Comparison of ENCODE assay signal across 31 cellular contexts in genomic region chr13:110027470-110028240, GRCh38.
"Had no signal": no experiment of that assay in that cellular context is flagged by ENCODE, and none has a peak within 500 bp of the region (broad histone marks: within the 10 kb centered on the region; RNA-seq: fewer than 3 reads in every experiment).

No MANE protein-coding gene starts in this region.

- H3K27me3 ChIP-seq: breast epithelium, esophagus squamous epithelium, gastrocnemius medialis, spleen, suprapubic skin, tibial nerve had no signal

- H3K27ac ChIP-seq: breast epithelium, epithelial cell of prostate, esophagus squamous epithelium, gastrocnemius medialis, spleen, suprapubic skin, WERI-Rb-1 had no signal

- H3K36me3 ChIP-seq: breast epithelium, esophagus squamous epithelium, gastrocnemius medialis, spleen, suprapubic skin, tibial nerve, WERI-Rb-1 had no signal

- H3K27ac Mint-ChIP-seq: activated CD4-positive, alpha-beta memory T cell treated with anti-CD3 and anti-CD28 coated beads, Interleukin-2, amount 10 ng/mL, durations not matched to agents 7 days and 5 days; activated CD4-positive, alpha-beta T cell treated with anti-CD3 and anti-CD28 coated beads, Interleukin-2, amount 10 ng/mL, durations not matched to agents 24 days and 14 days; activated naive CD4-positive, alpha-beta T cell treated with anti-CD3 and anti-CD28 coated beads, Interleukin-2, amount 50 U/mL, for 24 hours; activated naive CD8-positive, alpha-beta T cell treated with anti-CD3 and anti-CD28 coated beads, Interleukin-2, amount 50 U/mL, for 24 hours; activated T-cell treated with anti-CD3 and anti-CD28 coated beads, Interleukin-2, amount 50 U/mL, for 24 hours; activated T-helper 17 cell treated with anti-CD3 and anti-CD28 coated beads, Interleukin-2, amount 50 U/mL, for 72 hours; naive thymus-derived CD8-positive, alpha-beta T cell had no signal

- H3K9me3 Mint-ChIP-seq: activated CD4-positive, alpha-beta memory T cell treated with anti-CD3 and anti-CD28 coated beads, Interleukin-2, amount 10 ng/mL, durations not matched to agents 7 days and 5 days; activated CD4-positive, alpha-beta T cell treated with anti-CD3 and anti-CD28 coated beads, Interleukin-2, amount 10 ng/mL, durations not matched to agents 24 days and 14 days; activated naive CD4-positive, alpha-beta T cell treated with anti-CD3 and anti-CD28 coated beads, Interleukin-2, amount 50 U/mL, for 24 hours; activated naive CD8-positive, alpha-beta T cell treated with anti-CD3 and anti-CD28 coated beads, Interleukin-2, amount 50 U/mL, for 24 hours; activated T-cell treated with anti-CD3 and anti-CD28 coated beads, Interleukin-2, amount 50 U/mL, for 24 hours; activated T-helper 17 cell treated with anti-CD3 and anti-CD28 coated beads, Interleukin-2, amount 50 U/mL, for 72 hours; central memory CD8-positive, alpha-beta T cell; naive thymus-derived CD8-positive, alpha-beta T cell; neural crest cell had no signal

- ATAC-seq: activated naive CD8-positive, alpha-beta T cell treated with anti-CD3 and anti-CD28 coated beads, Interleukin-2, amount 50 U/mL, for 24 hours; activated T-helper 17 cell treated with anti-CD3 and anti-CD28 coated beads, Interleukin-2, amount 50 U/mL, for 72 hours; gastrocnemius medialis; left cardiac atrium; naive thymus-derived CD8-positive, alpha-beta T cell; right cardiac atrium had no signal

- H3K4me3 ChIP-seq: breast epithelium, esophagus squamous epithelium, gastrocnemius medialis, spleen, suprapubic skin, tibial nerve had no signal

- FAIRE-seq: colon, keratinocyte, TTC549 had no signal

- H3K9me3 ChIP-seq: breast epithelium, esophagus squamous epithelium, gastrocnemius medialis, spleen, suprapubic skin, tibial nerve had no signal

- H3K27me3 Mint-ChIP-seq: activated CD4-positive, alpha-beta memory T cell treated with anti-CD3 and anti-CD28 coated beads, Interleukin-2, amount 10 ng/mL, durations not matched to agents 7 days and 5 days; activated CD4-positive, alpha-beta T cell treated with anti-CD3 and anti-CD28 coated beads, Interleukin-2, amount 10 ng/mL, durations not matched to agents 24 days and 14 days; activated naive CD8-positive, alpha-beta T cell treated with anti-CD3 and anti-CD28 coated beads, Interleukin-2, amount 50 U/mL, for 24 hours; central memory CD8-positive, alpha-beta T cell had no signal

- H3K4me3 Mint-ChIP-seq: activated CD4-positive, alpha-beta memory T cell treated with anti-CD3 and anti-CD28 coated beads, Interleukin-2, amount 10 ng/mL, durations not matched to agents 7 days and 5 days; activated CD4-positive, alpha-beta T cell treated with anti-CD3 and anti-CD28 coated beads, Interleukin-2, amount 10 ng/mL, durations not matched to agents 24 days and 14 days; activated naive CD4-positive, alpha-beta T cell treated with anti-CD3 and anti-CD28 coated beads, Interleukin-2, amount 50 U/mL, for 24 hours; activated naive CD8-positive, alpha-beta T cell treated with anti-CD3 and anti-CD28 coated beads, Interleukin-2, amount 50 U/mL, for 24 hours; activated T-cell treated with anti-CD3 and anti-CD28 coated beads, Interleukin-2, amount 50 U/mL, for 24 hours; activated T-helper 17 cell treated with anti-CD3 and anti-CD28 coated beads, Interleukin-2, amount 50 U/mL, for 72 hours; central memory CD8-positive, alpha-beta T cell; naive thymus-derived CD8-positive, alpha-beta T cell; neural crest cell had no signal

- H3K4me1 ChIP-seq: breast epithelium, spleen, suprapubic skin had no signal

- DNase-seq: activated CD4-positive, alpha-beta memory T cell treated with anti-CD3 and anti-CD28 coated beads, Interleukin-2, amount 10 ng/mL, durations not matched to agents 7 days and 5 days; activated CD4-positive, alpha-beta T cell treated with anti-CD3 and anti-CD28 coated beads, Interleukin-2, amount 10 ng/mL, durations not matched to agents 24 days and 14 days; activated CD4-positive, CD25-positive, alpha-beta regulatory T cell treated with anti-CD3 and anti-CD28 coated beads, Interleukin-2, amount 50 U/mL, for 72 hours; activated CD8-positive, alpha-beta memory T cell treated with anti-CD3 and anti-CD28 coated beads, Interleukin-2, amount 50 U/mL, for 48 hours; activated gamma-delta T cell treated with Interleukin-2 at 50 U/mL for 16 hours; activated naive CD8-positive, alpha-beta T cell treated with anti-CD3 and anti-CD28 coated beads, Interleukin-2, amount 50 U/mL, for 24 hours; activated T-cell treated with anti-CD3 and anti-CD28 coated beads, Interleukin-2, amount 50 U/mL, for 24 hours; dermis blood vessel endothelial cell; effector CD4-positive, alpha-beta T cell; esophagus squamous epithelium; gastrocnemius medialis; glutamatergic neuron; left cardiac atrium; naive thymus-derived CD8-positive, alpha-beta T cell; occipital lobe; posterior cingulate gyrus; right cardiac atrium; spleen; stimulated activated naive CD4-positive, alpha-beta T cell; WERI-Rb-1 had no signal

- H3K4me1 Mint-ChIP-seq: activated CD4-positive, alpha-beta memory T cell treated with anti-CD3 and anti-CD28 coated beads, Interleukin-2, amount 10 ng/mL, durations not matched to agents 7 days and 5 days; activated CD4-positive, alpha-beta T cell treated with anti-CD3 and anti-CD28 coated beads, Interleukin-2, amount 10 ng/mL, durations not matched to agents 24 days and 14 days; activated naive CD4-positive, alpha-beta T cell treated with anti-CD3 and anti-CD28 coated beads, Interleukin-2, amount 50 U/mL, for 24 hours; activated naive CD8-positive, alpha-beta T cell treated with anti-CD3 and anti-CD28 coated beads, Interleukin-2, amount 50 U/mL, for 24 hours; activated T-helper 17 cell treated with anti-CD3 and anti-CD28 coated beads, Interleukin-2, amount 50 U/mL, for 72 hours; central memory CD8-positive, alpha-beta T cell had no signal

- H3K36me3 Mint-ChIP-seq: activated naive CD4-positive, alpha-beta T cell treated with anti-CD3 and anti-CD28 coated beads, Interleukin-2, amount 50 U/mL, for 24 hours; naive thymus-derived CD8-positive, alpha-beta T cell had no signal
